29 cellular contexts compared by ENCODE assay signal in the genomic region with DNA sequence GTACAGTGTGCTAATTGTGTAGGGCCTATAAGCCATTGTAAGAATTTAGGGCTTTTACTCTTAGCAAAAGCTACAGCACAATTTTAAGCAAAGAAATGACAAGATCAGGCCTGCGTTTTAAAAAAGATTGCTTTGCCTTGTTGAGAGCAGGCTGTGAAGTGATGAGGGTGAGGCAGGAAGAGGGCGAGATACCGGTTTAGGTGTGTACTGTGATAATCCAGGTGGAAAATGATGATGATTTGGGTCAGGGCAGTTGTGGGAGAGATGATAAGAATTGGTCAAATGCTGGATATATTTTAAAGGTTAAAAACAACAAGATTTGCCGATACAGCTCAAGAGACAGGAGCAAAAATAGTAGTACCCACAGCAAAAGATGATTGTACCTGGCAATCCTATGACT.
"Had no signal": no experiment of that assay in that cellular context is flagged by ENCODE, and none has a peak within 500 bp of the region (broad histone marks: within the 10 kb centered on the region; RNA-seq: fewer than 3 reads in every experiment).

No MANE protein-coding gene starts in this region.

- H3K27me3 Mint-ChIP-seq: dendritic cell treated with granulocyte-macrophage colony-stimulating factor and Interleukin-4, amounts not matched to agents 40 ng/mL and 50 ng/mL, for 4 days; effector memory CD8-positive, alpha-beta T cell had no signal

- FAIRE-seq: colon, endometrium, endothelial cell of umbilical vein, frontal cortex had no signal

- H3K9me3 ChIP-seq: colonic mucosa had no signal

- H3K27me3 ChIP-seq: colonic mucosa, dorsolateral prefrontal cortex, esophagus muscularis mucosa, esophagus squamous epithelium, foreskin keratinocyte, gastrocnemius medialis, gastroesophageal sphincter, heart left ventricle, heart right ventricle had no signal

- H3K4me1 ChIP-seq: colonic mucosa, esophagus muscularis mucosa, esophagus squamous epithelium, foreskin keratinocyte, gastrocnemius medialis, gastroesophageal sphincter, heart left ventricle, heart right ventricle had no signal

- H3K4me1 Mint-ChIP-seq: endodermal cell had no signal

- H3K4me3 ChIP-seq: colonic mucosa, coronary artery, dorsolateral prefrontal cortex, esophagus muscularis mucosa, esophagus squamous epithelium, gastrocnemius medialis, gastroesophageal sphincter, heart left ventricle, heart right ventricle had no signal

- H3K27ac Mint-ChIP-seq: dendritic cell treated with granulocyte-macrophage colony-stimulating factor and Interleukin-4, amounts not matched to agents 40 ng/mL and 50 ng/mL, for 4 days; effector memory CD8-positive, alpha-beta T cell; endodermal cell had no signal

- H3K36me3 ChIP-seq: colonic mucosa had no signal

- DNase-seq: colonic mucosa; cortex of kidney; dermis blood vessel endothelial cell; dorsolateral prefrontal cortex; effector CD4-positive, alpha-beta T cell; effector CD8-positive, alpha-beta T cell; effector memory CD4-positive, alpha-beta T cell; effector memory CD8-positive, alpha-beta T cell; endodermal cell; erythroblast; esophagus squamous epithelium; foreskin fibroblast; foreskin keratinocyte; foreskin melanocyte; gastrocnemius medialis; glutamatergic neuron; head of caudate nucleus; heart left ventricle; heart right ventricle had no signal

- H3K4me3 Mint-ChIP-seq: dendritic cell treated with granulocyte-macrophage colony-stimulating factor and Interleukin-4, amounts not matched to agents 40 ng/mL and 50 ng/mL, for 4 days; effector memory CD8-positive, alpha-beta T cell; endodermal cell had no signal

- H3K27ac ChIP-seq: colonic mucosa, coronary artery, dorsolateral prefrontal cortex, epithelial cell of prostate, esophagus muscularis mucosa, esophagus squamous epithelium, foreskin keratinocyte, gastrocnemius medialis, gastroesophageal sphincter, heart left ventricle, heart right ventricle had no signal

- ATAC-seq: effector memory CD8-positive, alpha-beta T cell; esophagus mucosa; foreskin keratinocyte; gastrocnemius medialis; gastroesophageal sphincter; heart left ventricle; heart right ventricle had no signal
